ENCODE assay signal across 8 cellular contexts in genomic region chr1:28518000-28518744, GRCh38. TPM values are rescaled to one million over a fixed set of nuclear protein-coding genes. Genes with fewer than 3 reads are reported as not detected.
DNase-seq lines count a peak whose midpoint lies in the region; ATAC-seq and TF ChIP-seq lines count a peak whose summit lies in the region.

No MANE protein-coding gene starts in this region.

- H3K36me3 ChIP-seq in DND-41 (ENCODE audit: insufficient read depth, low read length) (peaks cover 24% of the 10 kb centered on the region), Panc1 (ENCODE audit: control insufficient read depth, insufficient read depth, low read length) (peaks cover 4% of the 10 kb centered on the region; the same call in 1 of the 2 replicates)

- peak overlapping the region; percentile 80 for H3K27ac ChIP-seq in DND-41 (ENCODE audit: low read length)
- peak overlapping the region; percentile 92 for H3K27ac ChIP-seq in Panc1 (ENCODE audit: low read length)

- H3K9me3 Mint-ChIP-seq in activated T-helper 1 cell treated with anti-CD3 and anti-CD28 coated beads, Interleukin-12 subunit alpha, Interleukin-12 subunit beta, Interleukin-2, Interleukin-4 antibody, amounts not matched to agents 30 ng/mL and 10 ng/mL and 1 ng/mL, durations not matched to agents 14 hours and 24 hours and 36 hours: no peaks in the 10 kb centered on the region
- no peaks in the 10 kb centered on the region for H3K9me3 Mint-ChIP-seq in natural killer cell treated with Interleukin-12 subunit alpha and Interleukin-12 subunit beta and Interleukin-15 and Interleukin-18, amount 100 ng/mL, for 72 hours

- no peaks in the 10 kb centered on the region for H3K27me3 ChIP-seq in DND-41 (ENCODE audit: insufficient read depth, low read length, poor library complexity)
- H3K27me3 ChIP-seq in Panc1 (ENCODE audit: control insufficient read depth, insufficient read depth, low read length): no peaks in the 10 kb centered on the region

- peaks cover 53% of the 10 kb centered on the region for H3K79me2 ChIP-seq in DND-41 (ENCODE audit: insufficient read depth, low read length)

- H3K4me1 ChIP-seq in DND-41 (ENCODE audit: insufficient read depth, low read length): peaks cover 42% of the 10 kb centered on the region
- H3K4me1 ChIP-seq in Panc1 (ENCODE audit: control insufficient read depth, insufficient read depth, low read length): peaks cover 11% of the 10 kb centered on the region

- DNase-seq in DND-41 (peak; percentile 91), KG1 (lab: John Stamatoyannopoulos, UW) (peak; percentile 75), Panc1 (ENCODE audit: low read depth, low spot score) (no peak), fibroblast of mammary gland (ENCODE audit: low read depth) (peak; percentile 77)
- DNase-seq in activated T-helper 1 cell treated with anti-CD3 and anti-CD28 coated beads, Interleukin-12 subunit alpha, Interleukin-12 subunit beta, Interleukin-2, Interleukin-4 antibody, amounts not matched to agents 30 ng/mL and 10 ng/mL and 1 ng/mL, durations not matched to agents 14 hours and 24 hours and 36 hours (ENCODE audit: low spot score): peak; percentile 86
- peak; percentile 89 for DNase-seq in natural killer cell treated with Interleukin-12 subunit alpha and Interleukin-12 subunit beta and Interleukin-15 and Interleukin-18, amount 100 ng/mL, for 72 hours (ENCODE audit: low spot score)
- DNase-seq in stimulated activated naive CD8-positive, alpha-beta T cell treated with anti-CD3 and anti-CD28 coated beads, Interleukin-15, Interleukin-2, amounts not matched to agents 100 U/mL and 50 U/mL, for 24 hours: peak; percentile 95

- H4K20me1 ChIP-seq in DND-41 (ENCODE audit: insufficient read depth, low read length): peaks cover 22% of the 10 kb centered on the region; the same call in 1 of the 2 replicates

- H3K4me2 ChIP-seq in DND-41 (ENCODE audit: insufficient read depth, low read length): peak overlapping the region; percentile 89

- no peaks in the 10 kb centered on the region for H3K9me3 ChIP-seq in DND-41 (ENCODE audit: insufficient read depth, low read length, severe bottlenecking)
- H3K9me3 ChIP-seq in Panc1 (ENCODE audit: control insufficient read depth, insufficient read depth, low read depth, low read length): no peaks in the 10 kb centered on the region

- H3K4me3 ChIP-seq in DND-41 (ENCODE audit: low read depth in 1 of 2, low read length in 2 of 2) (peak overlapping the region; percentile 46 to 60; a peak in 3 of 4 replicates), Panc1 (ENCODE audit: low read depth in 2 of 2, low read length in 2 of 2) (peak overlapping the region; percentile 60 to 69), fibroblast of mammary gland (ENCODE audit: control insufficient read depth, low read depth, low read length) (peak overlapping the region; percentile 83)

- H3K27me3 Mint-ChIP-seq in activated T-helper 1 cell treated with anti-CD3 and anti-CD28 coated beads, Interleukin-12 subunit alpha, Interleukin-12 subunit beta, Interleukin-2, Interleukin-4 antibody, amounts not matched to agents 30 ng/mL and 10 ng/mL and 1 ng/mL, durations not matched to agents 14 hours and 24 hours and 36 hours (ENCODE audit: insufficient read depth): no peaks in the 10 kb centered on the region
- no peaks in the 10 kb centered on the region for H3K27me3 Mint-ChIP-seq in natural killer cell treated with Interleukin-12 subunit alpha and Interleukin-12 subunit beta and Interleukin-15 and Interleukin-18, amount 100 ng/mL, for 72 hours

- POLR2A ChIA-PET in Panc1 (lab: Charles Lee): interaction anchor here (0.6 kb wide), 1 partner anchor 10 kb away, joined by 3 read pairs; no protein-coding TSS in a partner anchor

- TF ChIP-seq CTCF in DND-41 (IDR thresholded peaks at IDR 0.05; ENCODE audit: borderline replicate concordance, extremely low read depth, low read length, poor library complexity, severe bottlenecking) (peak; percentile 94), Panc1 (IDR thresholded peaks at IDR 0.05) (peak; percentile 99), fibroblast of mammary gland (conservative IDR thresholded peaks at IDR 0.05; ENCODE audit: control insufficient read depth, insufficient read depth, low read depth, low read length) (peak; percentile 69)

- peak overlapping the region; percentile 92 for H3K27ac Mint-ChIP-seq in activated T-helper 1 cell treated with anti-CD3 and anti-CD28 coated beads, Interleukin-12 subunit alpha, Interleukin-12 subunit beta, Interleukin-2, Interleukin-4 antibody, amounts not matched to agents 30 ng/mL and 10 ng/mL and 1 ng/mL, durations not matched to agents 14 hours and 24 hours and 36 hours
- peak overlapping the region; percentile 81 to 83 for H3K27ac Mint-ChIP-seq in natural killer cell treated with Interleukin-12 subunit alpha and Interleukin-12 subunit beta and Interleukin-15 and Interleukin-18, amount 100 ng/mL, for 72 hours

- H2AFZ ChIP-seq in DND-41 (ENCODE audit: low read depth, low read length): peak overlapping the region; percentile 86

- in situ Hi-C loops in Panc1 (cut with HindIII; ENCODE audit: low pct_unique_long_range_greater_than_20kb, low sequenced_read_pairs): no loop called here

- intact Hi-C loops in Panc1 (cut with micrococcal nuclease; ENCODE audit: unreplicated experiment): loop anchor here (5.0 kb wide), 1 partner anchor 84 kb away; no protein-coding TSS in a partner anchor
- intact Hi-C loops in activated T-helper 1 cell treated with anti-CD3 and anti-CD28 coated beads, Interleukin-12 subunit alpha, Interleukin-12 subunit beta, Interleukin-2, Interleukin-4 antibody, amounts not matched to agents 30 ng/mL and 10 ng/mL and 1 ng/mL, durations not matched to agents 14 hours and 24 hours and 36 hours (cut with micrococcal nuclease): loop anchor here (1.0 to 5.0 kb wide), 6 partner anchors 13 to 545 kb away; partner anchors contain the start of genes TAF12 and YTHDF2

- H3K36me3 Mint-ChIP-seq in activated T-helper 1 cell treated with anti-CD3 and anti-CD28 coated beads, Interleukin-12 subunit alpha, Interleukin-12 subunit beta, Interleukin-2, Interleukin-4 antibody, amounts not matched to agents 30 ng/mL and 10 ng/mL and 1 ng/mL, durations not matched to agents 14 hours and 24 hours and 36 hours (ENCODE audit: low read depth): peaks cover 24% of the 10 kb centered on the region
- peaks cover 7% of the 10 kb centered on the region for H3K36me3 Mint-ChIP-seq in natural killer cell treated with Interleukin-12 subunit alpha and Interleukin-12 subunit beta and Interleukin-15 and Interleukin-18, amount 100 ng/mL, for 72 hours

- H3K4me3 Mint-ChIP-seq in activated T-helper 1 cell treated with anti-CD3 and anti-CD28 coated beads, Interleukin-12 subunit alpha, Interleukin-12 subunit beta, Interleukin-2, Interleukin-4 antibody, amounts not matched to agents 30 ng/mL and 10 ng/mL and 1 ng/mL, durations not matched to agents 14 hours and 24 hours and 36 hours: peak overlapping the region; percentile 92
- peak overlapping the region; percentile 96 for H3K4me3 Mint-ChIP-seq in natural killer cell treated with Interleukin-12 subunit alpha and Interleukin-12 subunit beta and Interleukin-15 and Interleukin-18, amount 100 ng/mL, for 72 hours

- H3K9ac ChIP-seq in DND-41 (ENCODE audit: low read depth, low read length): peak overlapping the region; percentile 86

- peak; percentile 77 for ATAC-seq in DND-41 (ENCODE audit: insufficient read depth, low read depth)
- ATAC-seq in GM21576 (IDR thresholded peaks at IDR 0.05; ENCODE audit: unreplicated experiment): peak; percentile 72
- peak; percentile 72 for ATAC-seq in Panc1
- peak; percentile 82 to 84 for ATAC-seq in natural killer cell treated with Interleukin-12 subunit alpha and Interleukin-12 subunit beta and Interleukin-15 and Interleukin-18, amount 100 ng/mL, for 72 hours
- ATAC-seq in stimulated activated naive CD8-positive, alpha-beta T cell treated with anti-CD3 and anti-CD28 coated beads, Interleukin-15, Interleukin-2, amounts not matched to agents 100 U/mL and 50 U/mL, for 24 hours: peak; percentile 65

- CTCF ChIA-PET in Panc1 (lab: Charles Lee): interaction anchor here (0.6 kb wide), 1 partner anchor 60 kb away, joined by 4 read pairs; no protein-coding TSS in a partner anchor

- peaks cover 33% of the 10 kb centered on the region for H3K4me1 Mint-ChIP-seq in activated T-helper 1 cell treated with anti-CD3 and anti-CD28 coated beads, Interleukin-12 subunit alpha, Interleukin-12 subunit beta, Interleukin-2, Interleukin-4 antibody, amounts not matched to agents 30 ng/mL and 10 ng/mL and 1 ng/mL, durations not matched to agents 14 hours and 24 hours and 36 hours (ENCODE audit: low read depth)
- H3K4me1 Mint-ChIP-seq in natural killer cell treated with Interleukin-12 subunit alpha and Interleukin-12 subunit beta and Interleukin-15 and Interleukin-18, amount 100 ng/mL, for 72 hours (ENCODE audit: low read depth in 2 of 2): peaks cover 28 to 31% of the 10 kb centered on the region in 2 donors

- BruUV-seq in Panc1 (replicated peaks; lab: Mats Ljungman, UMichigan): no TSS peak

RNA-seq across cellular contexts. Expression of gene RCC1, which starts 12.3 kb away (rescaled TPM):
- total RNA-seq in Panc1 (2021; ENCODE audit: unreplicated experiment): 61.2 TPM
- polyA plus RNA-seq in Panc1 (2012; ENCODE audit: insufficient read length): 57.8 TPM
- total RNA-seq in activated T-helper 1 cell treated with anti-CD3 and anti-CD28 coated beads, Interleukin-12 subunit alpha, Interleukin-12 subunit beta, Interleukin-2, Interleukin-4 antibody, amounts not matched to agents 30 ng/mL and 10 ng/mL and 1 ng/mL, durations not matched to agents 14 hours and 24 hours and 36 hours: 130 and 135 TPM in 2 replicates
- total RNA-seq in natural killer cell treated with Interleukin-12 subunit alpha and Interleukin-12 subunit beta and Interleukin-15 and Interleukin-18, amount 100 ng/mL, for 72 hours: 100 to 1,000 TPM in 1 of 2 donors, 10 to 100 TPM in 1; 57.1 to 153 TPM

RNA-seq across cellular contexts. Expression of gene TRNAU1AP, which starts 34.7 kb away (rescaled TPM):
- 39.1 TPM for total RNA-seq in Panc1 (2021; ENCODE audit: unreplicated experiment)
- 21.7 TPM for polyA plus RNA-seq in Panc1 (2012; ENCODE audit: insufficient read length)
- total RNA-seq in activated T-helper 1 cell treated with anti-CD3 and anti-CD28 coated beads, Interleukin-12 subunit alpha, Interleukin-12 subunit beta, Interleukin-2, Interleukin-4 antibody, amounts not matched to agents 30 ng/mL and 10 ng/mL and 1 ng/mL, durations not matched to agents 14 hours and 24 hours and 36 hours: 40.2 and 41.0 TPM in 2 replicates
- 10 to 100 TPM; 43.1 to 44.3 TPM for total RNA-seq in natural killer cell treated with Interleukin-12 subunit alpha and Interleukin-12 subunit beta and Interleukin-15 and Interleukin-18, amount 100 ng/mL, for 72 hours
